ENCODE assay signal across 15 cellular contexts in the genomic region with DNA sequence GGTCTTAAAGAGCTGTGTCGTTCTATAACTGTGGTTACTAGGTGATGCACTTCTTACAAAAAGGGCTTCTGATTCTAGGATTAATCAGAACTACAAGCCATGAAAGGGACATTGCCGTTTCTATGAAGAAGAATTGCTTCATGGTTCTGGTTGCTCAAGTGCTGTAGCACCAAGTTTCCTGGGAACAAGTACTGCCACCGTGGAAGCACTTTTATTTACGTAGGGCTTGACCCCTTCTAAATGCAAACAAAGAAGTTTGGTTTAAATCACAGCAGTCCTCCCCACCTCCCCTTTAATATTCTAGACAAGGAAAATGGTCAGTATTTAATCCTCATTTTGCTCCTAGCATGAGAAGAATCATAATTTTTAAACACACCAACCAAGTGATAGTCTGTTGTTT. TPM values are rescaled to one million over a fixed set of nuclear protein-coding genes. Genes with fewer than 3 reads are reported as not detected.
DNase-seq lines count a peak whose midpoint lies in the region; ATAC-seq and TF ChIP-seq lines count a peak whose summit lies in the region.
"Had no signal": no experiment of that assay in that cellular context is flagged by ENCODE, and none has a peak within 500 bp of the region (broad histone marks: within the 10 kb centered on the region; RNA-seq: fewer than 3 reads in every experiment).

No MANE protein-coding gene starts in this region.

- H3K4me3 Mint-ChIP-seq in WTC11: peak overlapping the region; percentile 5
- H3K4me3 Mint-ChIP-seq: activated T-cell treated with anti-CD3 and anti-CD28 coated beads, Interleukin-2, amount 50 U/mL, for 4 hours; stimulated activated naive CD8-positive, alpha-beta T cell treated with anti-CD3 and anti-CD28 coated beads, Interleukin-15, amount 100 ng/mL, for 72 hours had no signal

- H2AFZ ChIP-seq in MM.1S (ENCODE audit: low read length): no peak overlapping the region

- ATAC-seq in WTC11 (no peak), gastrocnemius medialis (peak; percentile 72 to 79), GM18498 (IDR thresholded peaks at IDR 0.05; ENCODE audit: unreplicated experiment) (no peak), GM19351 (IDR thresholded peaks at IDR 0.05; ENCODE audit: unreplicated experiment) (no peak)
- ATAC-seq: activated T-cell treated with anti-CD3 and anti-CD28 coated beads, Interleukin-2, amount 50 U/mL, for 4 hours; stimulated activated naive CD8-positive, alpha-beta T cell treated with anti-CD3 and anti-CD28 coated beads, Interleukin-15, amount 100 ng/mL, for 72 hours had no signal

- peak overlapping the region; percentile 4 for H3K27ac Mint-ChIP-seq in WTC11
- H3K27ac Mint-ChIP-seq: stimulated activated naive CD8-positive, alpha-beta T cell treated with anti-CD3 and anti-CD28 coated beads, Interleukin-15, amount 100 ng/mL, for 72 hours had no signal

- H3K36me3 ChIP-seq in HEK293 (ENCODE audit: control insufficient read depth in 2 of 2, insufficient read depth in 1 of 2, low read length in 2 of 2): peaks cover 0 to 11% of the 10 kb centered on the region in 2 experiments; a peak in 2 of 3 replicates
- no peaks in the 10 kb centered on the region for H3K36me3 ChIP-seq in gastrocnemius medialis
- H3K36me3 ChIP-seq in MM.1S (replicated peaks; ENCODE audit: insufficient read depth, low read length): no peaks in the 10 kb centered on the region
- H3K36me3 ChIP-seq: ovary had no signal

- H3K9me2 ChIP-seq in MM.1S (replicated peaks; ENCODE audit: insufficient read depth, low read length): no peaks in the 10 kb centered on the region

- H3K4me2 ChIP-seq in MM.1S (ENCODE audit: low read depth, low read length): no peak overlapping the region

- CTCF ChIA-PET in HEK293 (lab: Yijun Ruan, JAX): interaction anchor here (0.7 kb wide), 1 partner anchor 452 kb away, joined by 3 read pairs; no protein-coding TSS in a partner anchor
- CTCF ChIA-PET in WTC11 (lab: Charles Lee): interaction anchor here (1.2 to 1.4 kb wide), 3 partner anchors 25 to 160 kb away, joined by 3 to 7 read pairs (median 5); no protein-coding TSS in a partner anchor
- CTCF ChIA-PET in RWPE1 (lab: Yijun Ruan, JAX): no interaction called here

- no peaks in the 10 kb centered on the region for H3K9me3 ChIP-seq in HEK293 (ENCODE audit: control insufficient read depth, insufficient read depth, low read depth, low read length)
- no peaks in the 10 kb centered on the region for H3K9me3 ChIP-seq in gastrocnemius medialis
- H3K9me3 ChIP-seq in MM.1S (replicated peaks; ENCODE audit: insufficient read depth, low read length): no peaks in the 10 kb centered on the region
- H3K9me3 ChIP-seq: ovary had no signal

- peaks cover 84% of the 10 kb centered on the region for H3K4me1 Mint-ChIP-seq in WTC11
- H3K4me1 Mint-ChIP-seq: stimulated activated naive CD8-positive, alpha-beta T cell treated with anti-CD3 and anti-CD28 coated beads, Interleukin-15, amount 100 ng/mL, for 72 hours had no signal

- H3K4me1 ChIP-seq in HEK293 (ENCODE audit: control insufficient read depth, insufficient read depth, low read length) (peaks cover 26% of the 10 kb centered on the region), gastrocnemius medialis (peaks cover 67% of the 10 kb centered on the region in 2 donors), MM.1S (ENCODE audit: low read length) (no peaks in the 10 kb centered on the region)

- H3K27ac ChIP-seq in HEK293 (ENCODE audit: extremely low read depth, low read depth, low read length): no peak overlapping the region
- H3K27ac ChIP-seq in gastrocnemius medialis: peak overlapping the region; percentile 55 to 76 (median 68)
- H3K27ac ChIP-seq in MM.1S (ENCODE audit: low read length): no peak overlapping the region
- no peak overlapping the region for H3K27ac ChIP-seq in RWPE1
- H3K27ac ChIP-seq: ovary had no signal

- DNase-seq in WTC11 (ENCODE audit: low spot score): no peak
- peak; percentile 38 to 60 for DNase-seq in foreskin fibroblast
- DNase-seq in gastrocnemius medialis: no peak
- no peak for DNase-seq in MM.1S
- DNase-seq in RWPE1 (ENCODE audit: low spot score): no peak
- DNase-seq: activated T-cell treated with anti-CD3 and anti-CD28 coated beads, Interleukin-2, amount 50 U/mL, for 4 hours; caudate nucleus; NCI-H524; ovary; stimulated activated CD4-positive, alpha-beta T cell treated with anti-CD3 and anti-CD28 coated beads, Interleukin-2, amount 100 ng/mL, for 48 hours; stimulated activated naive CD8-positive, alpha-beta T cell treated with anti-CD3 and anti-CD28 coated beads, Interleukin-15, amount 100 ng/mL, for 72 hours had no signal

- H3K9me3 Mint-ChIP-seq in WTC11: peaks cover 15% of the 10 kb centered on the region
- H3K9me3 Mint-ChIP-seq: activated T-cell treated with anti-CD3 and anti-CD28 coated beads, Interleukin-2, amount 50 U/mL, for 4 hours; stimulated activated naive CD8-positive, alpha-beta T cell treated with anti-CD3 and anti-CD28 coated beads, Interleukin-15, amount 100 ng/mL, for 72 hours had no signal

- intact Hi-C loops in gastrocnemius medialis (cut with DNase I; ENCODE audit: low total_unique reads): no loop called here

- H3F3A ChIP-seq in MM.1S (ENCODE audit: insufficient read depth, low read length): no peaks in the 10 kb centered on the region

- no peaks in the 10 kb centered on the region for H4K20me1 ChIP-seq in MM.1S (ENCODE audit: insufficient read depth, low read length)

- H3K79me2 ChIP-seq in MM.1S (ENCODE audit: low read length): no peaks in the 10 kb centered on the region

- POLR2A ChIA-PET in HEK293 (lab: Yijun Ruan, JAX) (interaction anchor here (0.6 to 1.0 kb wide), 2 partner anchors 9 to 992 kb away, joined by 3 read pairs; no protein-coding TSS in a partner anchor), WTC11 (lab: Charles Lee) (no interaction called here), RWPE1 (lab: Yijun Ruan, JAX; ENCODE audit: low non-redundant PET) (no interaction called here)

- in situ Hi-C loops in gastrocnemius medialis (cut with MboI; ENCODE audit: low sequenced_read_pairs in 4 of 4): no loop called here

- H3K36me3 Mint-ChIP-seq in WTC11: peaks cover 34% of the 10 kb centered on the region

- H3K4me3 ChIP-seq in HEK293 (ENCODE audit: low read depth, low read length) (no peak overlapping the region), foreskin fibroblast (ENCODE audit: low read depth in 1 of 2, low read length in 2 of 2) (no peak overlapping the region), gastrocnemius medialis (peak overlapping the region in 3 of 4 donors; percentile 9 to 39 (median 11)), MM.1S (ENCODE audit: low read length) (no peak overlapping the region)
- H3K4me3 ChIP-seq: lung, ovary had no signal

- no peak for TF ChIP-seq POLR2A in gastrocnemius medialis (IDR thresholded peaks at IDR 0.05)

- H3K9ac ChIP-seq in MM.1S (ENCODE audit: low read length): no peak overlapping the region

- H3K27me3 ChIP-seq in gastrocnemius medialis: no peaks in the 10 kb centered on the region
- no peaks in the 10 kb centered on the region for H3K27me3 ChIP-seq in MM.1S (replicated peaks; ENCODE audit: insufficient read depth, low read length)
- H3K27me3 ChIP-seq: ovary had no signal

- TF ChIP-seq CTCF in HEK293 (tag by site-specific recombination; IDR thresholded peaks at IDR 0.05) (no peak), WTC11 (IDR thresholded peaks at IDR 0.05) (no peak), foreskin fibroblast (IDR thresholded peaks at IDR 0.05; ENCODE audit: low read depth, low read length) (no peak), gastrocnemius medialis (IDR thresholded peaks at IDR 0.05 in 4 of 5, conservative IDR thresholded peaks at IDR 0.05 in 1 of 5) (no peak), MM.1S (IDR thresholded peaks at IDR 0.05; ENCODE audit: low read length) (no peak), RWPE1 (conservative IDR thresholded peaks at IDR 0.05; ENCODE audit: low read depth) (no peak)

- H3K27me3 Mint-ChIP-seq in WTC11 (ENCODE audit: low read depth): no peaks in the 10 kb centered on the region

TF ChIP-seq in HEK293, 187 proteins besides CTCF, POLR2A, EP300 and RAD21:
- TF ChIP-seq OSR2 (tag by site-specific recombination; IDR thresholded peaks at IDR 0.05) (peak; percentile 57; the same call in 1 of the 2 replicates), ZNF174 (tag by site-specific recombination; IDR thresholded peaks at IDR 0.05) (no peak)
TF ChIP-seq in HEK293: peak in this region for 1.

TF ChIP-seq in WTC11, 78 proteins besides CTCF, POLR2A, EP300 and RAD21 (continues in another document):
- TF ChIP-seq E2F4 (CRISPR knock-in tag; IDR thresholded peaks at IDR 0.05; ENCODE audit: borderline replicate concordance, low read depth) (no peak), MAX (CRISPR knock-in tag; IDR thresholded peaks at IDR 0.05) (no peak), GABPB1 (CRISPR knock-in tag; IDR thresholded peaks at IDR 0.05) (no peak), JUN (CRISPR knock-in tag; IDR thresholded peaks at IDR 0.05) (no peak)
- TF ChIP-seq, protein P1, sequence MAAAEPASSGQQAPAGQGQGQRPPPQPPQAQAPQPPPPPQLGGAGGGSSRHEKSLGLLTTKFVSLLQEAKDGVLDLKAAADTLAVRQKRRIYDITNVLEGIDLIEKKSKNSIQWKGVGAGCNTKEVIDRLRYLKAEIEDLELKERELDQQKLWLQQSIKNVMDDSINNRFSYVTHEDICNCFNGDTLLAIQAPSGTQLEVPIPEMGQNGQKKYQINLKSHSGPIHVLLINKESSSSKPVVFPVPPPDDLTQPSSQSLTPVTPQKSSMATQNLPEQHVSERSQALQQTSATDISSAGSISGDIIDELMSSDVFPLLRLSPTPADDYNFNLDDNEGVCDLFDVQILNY (CRISPR knock-in tag; IDR thresholded peaks at IDR 0.05): no peak
- TF ChIP-seq, protein P2, sequence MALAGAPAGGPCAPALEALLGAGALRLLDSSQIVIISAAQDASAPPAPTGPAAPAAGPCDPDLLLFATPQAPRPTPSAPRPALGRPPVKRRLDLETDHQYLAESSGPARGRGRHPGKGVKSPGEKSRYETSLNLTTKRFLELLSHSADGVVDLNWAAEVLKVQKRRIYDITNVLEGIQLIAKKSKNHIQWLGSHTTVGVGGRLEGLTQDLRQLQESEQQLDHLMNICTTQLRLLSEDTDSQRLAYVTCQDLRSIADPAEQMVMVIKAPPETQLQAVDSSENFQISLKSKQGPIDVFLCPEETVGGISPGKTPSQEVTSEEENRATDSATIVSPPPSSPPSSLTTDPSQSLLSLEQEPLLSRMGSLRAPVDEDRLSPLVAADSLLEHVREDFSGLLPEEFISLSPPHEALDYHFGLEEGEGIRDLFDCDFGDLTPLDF (CRISPR knock-in tag; IDR thresholded peaks at IDR 0.05): no peak

RNA-seq across cellular contexts. Expression of gene YAP1, which starts 9.8 kb away (rescaled TPM):
- total RNA-seq in WTC11 (2021) (88.7 to 101 TPM (median 98.9 TPM) in 3 replicates), gastrocnemius medialis (10 to 100 TPM; 41.9 to 89.4 (median 72.6) TPM)

Comparison
In these comparisons a context has a peak if more than half of its experiments do, and no peak if none do; other contexts are left out.
1. H3K27ac ChIP-seq: peak in gastrocnemius medialis (4 of 4); none in HEK293 (single experiment), MM.1S (single experiment) and RWPE1 (single experiment).
2. H3K4me3 ChIP-seq: peak in gastrocnemius medialis (3 of 4); none in HEK293 (single experiment), foreskin fibroblast (0 of 2) and MM.1S (single experiment).
3. ATAC-seq: peak in gastrocnemius medialis (2 of 2); none in WTC11 (single experiment), GM18498 (single experiment) and GM19351 (single experiment).
4. DNase-seq: peak in foreskin fibroblast (2 of 2); none in WTC11 (single experiment), gastrocnemius medialis (0 of 2), MM.1S (single experiment) and RWPE1 (single experiment).